1 cellular context compared by ENCODE assay signal in the genomic region with DNA sequence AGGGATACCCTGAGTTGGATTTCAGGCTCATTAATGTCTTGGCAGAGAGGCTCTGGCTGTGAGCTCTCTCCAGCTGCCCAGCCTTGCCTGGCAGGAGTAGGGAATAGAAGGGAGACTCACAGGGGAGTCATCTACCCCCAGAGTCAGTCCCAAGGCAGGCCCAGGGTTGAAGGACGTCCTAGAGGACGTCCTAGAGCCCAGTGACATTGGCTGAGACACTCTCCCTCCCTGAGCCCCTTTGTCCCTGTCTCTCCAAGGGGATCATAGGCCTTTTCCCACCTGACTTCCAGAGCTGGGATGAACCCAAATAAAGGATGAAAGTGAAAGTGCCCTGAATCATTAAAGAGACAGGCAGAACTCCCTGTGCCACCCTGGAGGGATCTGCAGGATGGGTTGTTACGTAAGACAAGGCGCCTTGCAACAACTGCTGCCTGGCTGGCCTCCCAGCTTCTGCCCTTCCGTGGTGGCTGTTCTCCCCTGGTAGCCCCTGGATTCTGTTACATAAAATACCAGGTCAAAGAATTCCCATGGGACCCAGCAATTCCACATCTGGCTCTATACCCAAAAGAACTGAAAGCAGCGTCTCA.
TF ChIP-seq lines count a peak whose summit lies in the region.

No MANE protein-coding gene starts in this region.

TF ChIP-seq in HepG2, 621 proteins besides CTCF, POLR2A, EP300 and RAD21 (continued from another document):
- TF ChIP-seq, protein P1, sequence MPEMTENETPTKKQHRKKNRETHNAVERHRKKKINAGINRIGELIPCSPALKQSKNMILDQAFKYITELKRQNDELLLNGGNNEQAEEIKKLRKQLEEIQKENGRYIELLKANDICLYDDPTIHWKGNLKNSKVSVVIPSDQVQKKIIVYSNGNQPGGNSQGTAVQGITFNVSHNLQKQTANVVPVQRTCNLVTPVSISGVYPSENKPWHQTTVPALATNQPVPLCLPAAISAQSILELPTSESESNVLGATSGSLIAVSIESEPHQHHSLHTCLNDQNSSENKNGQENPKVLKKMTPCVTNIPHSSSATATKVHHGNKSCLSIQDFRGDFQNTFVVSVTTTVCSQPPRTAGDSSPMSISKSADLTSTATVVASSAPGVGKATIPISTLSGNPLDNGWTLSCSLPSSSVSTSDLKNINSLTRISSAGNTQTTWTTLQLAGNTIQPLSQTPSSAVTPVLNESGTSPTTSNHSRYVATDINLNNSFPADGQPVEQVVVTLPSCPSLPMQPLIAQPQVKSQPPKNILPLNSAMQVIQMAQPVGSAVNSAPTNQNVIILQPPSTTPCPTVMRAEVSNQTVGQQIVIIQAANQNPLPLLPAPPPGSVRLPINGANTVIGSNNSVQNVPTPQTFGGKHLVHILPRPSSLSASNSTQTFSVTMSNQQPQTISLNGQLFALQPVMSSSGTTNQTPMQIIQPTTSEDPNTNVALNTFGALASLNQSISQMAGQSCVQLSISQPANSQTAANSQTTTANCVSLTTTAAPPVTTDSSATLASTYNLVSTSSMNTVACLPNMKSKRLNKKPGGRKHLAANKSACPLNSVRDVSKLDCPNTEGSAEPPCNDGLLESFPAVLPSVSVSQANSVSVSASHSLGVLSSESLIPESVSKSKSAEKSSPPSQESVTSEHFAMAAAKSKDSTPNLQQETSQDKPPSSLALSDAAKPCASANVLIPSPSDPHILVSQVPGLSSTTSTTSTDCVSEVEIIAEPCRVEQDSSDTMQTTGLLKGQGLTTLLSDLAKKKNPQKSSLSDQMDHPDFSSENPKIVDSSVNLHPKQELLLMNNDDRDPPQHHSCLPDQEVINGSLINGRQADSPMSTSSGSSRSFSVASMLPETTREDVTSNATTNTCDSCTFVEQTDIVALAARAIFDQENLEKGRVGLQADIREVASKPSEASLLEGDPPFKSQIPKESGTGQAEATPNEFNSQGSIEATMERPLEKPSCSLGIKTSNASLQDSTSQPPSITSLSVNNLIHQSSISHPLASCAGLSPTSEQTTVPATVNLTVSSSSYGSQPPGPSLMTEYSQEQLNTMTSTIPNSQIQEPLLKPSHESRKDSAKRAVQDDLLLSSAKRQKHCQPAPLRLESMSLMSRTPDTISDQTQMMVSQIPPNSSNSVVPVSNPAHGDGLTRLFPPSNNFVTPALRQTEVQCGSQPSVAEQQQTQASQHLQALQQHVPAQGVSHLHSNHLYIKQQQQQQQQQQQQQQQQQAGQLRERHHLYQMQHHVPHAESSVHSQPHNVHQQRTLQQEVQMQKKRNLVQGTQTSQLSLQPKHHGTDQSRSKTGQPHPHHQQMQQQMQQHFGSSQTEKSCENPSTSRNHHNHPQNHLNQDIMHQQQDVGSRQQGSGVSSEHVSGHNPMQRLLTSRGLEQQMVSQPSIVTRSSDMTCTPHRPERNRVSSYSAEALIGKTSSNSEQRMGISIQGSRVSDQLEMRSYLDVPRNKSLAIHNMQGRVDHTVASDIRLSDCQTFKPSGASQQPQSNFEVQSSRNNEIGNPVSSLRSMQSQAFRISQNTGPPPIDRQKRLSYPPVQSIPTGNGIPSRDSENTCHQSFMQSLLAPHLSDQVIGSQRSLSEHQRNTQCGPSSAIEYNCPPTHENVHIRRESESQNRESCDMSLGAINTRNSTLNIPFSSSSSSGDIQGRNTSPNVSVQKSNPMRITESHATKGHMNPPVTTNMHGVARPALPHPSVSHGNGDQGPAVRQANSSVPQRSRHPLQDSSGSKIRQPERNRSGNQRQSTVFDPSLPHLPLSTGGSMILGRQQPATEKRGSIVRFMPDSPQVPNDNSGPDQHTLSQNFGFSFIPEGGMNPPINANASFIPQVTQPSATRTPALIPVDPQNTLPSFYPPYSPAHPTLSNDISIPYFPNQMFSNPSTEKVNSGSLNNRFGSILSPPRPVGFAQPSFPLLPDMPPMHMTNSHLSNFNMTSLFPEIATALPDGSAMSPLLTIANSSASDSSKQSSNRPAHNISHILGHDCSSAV (CRISPR knock-in tag; IDR thresholded peaks at IDR 0.05; ENCODE audit: borderline replicate concordance): no peak
- TF ChIP-seq SRSF1 (optimal IDR thresholded peaks at IDR 0.05; ENCODE audit: low read depth, low read length) (no peak), AGO1 (IDR thresholded peaks at IDR 0.05; ENCODE audit: low read depth, low read length, poor library complexity, severe bottlenecking) (no peak)
- TF ChIP-seq, protein P2, sequence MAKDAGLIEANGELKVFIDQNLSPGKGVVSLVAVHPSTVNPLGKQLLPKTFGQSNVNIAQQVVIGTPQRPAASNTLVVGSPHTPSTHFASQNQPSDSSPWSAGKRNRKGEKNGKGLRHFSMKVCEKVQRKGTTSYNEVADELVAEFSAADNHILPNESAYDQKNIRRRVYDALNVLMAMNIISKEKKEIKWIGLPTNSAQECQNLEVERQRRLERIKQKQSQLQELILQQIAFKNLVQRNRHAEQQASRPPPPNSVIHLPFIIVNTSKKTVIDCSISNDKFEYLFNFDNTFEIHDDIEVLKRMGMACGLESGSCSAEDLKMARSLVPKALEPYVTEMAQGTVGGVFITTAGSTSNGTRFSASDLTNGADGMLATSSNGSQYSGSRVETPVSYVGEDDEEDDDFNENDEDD (CRISPR knock-in tag; IDR thresholded peaks at IDR 0.05; ENCODE audit: borderline replicate concordance): no peak
